In the genomic region with DNA sequence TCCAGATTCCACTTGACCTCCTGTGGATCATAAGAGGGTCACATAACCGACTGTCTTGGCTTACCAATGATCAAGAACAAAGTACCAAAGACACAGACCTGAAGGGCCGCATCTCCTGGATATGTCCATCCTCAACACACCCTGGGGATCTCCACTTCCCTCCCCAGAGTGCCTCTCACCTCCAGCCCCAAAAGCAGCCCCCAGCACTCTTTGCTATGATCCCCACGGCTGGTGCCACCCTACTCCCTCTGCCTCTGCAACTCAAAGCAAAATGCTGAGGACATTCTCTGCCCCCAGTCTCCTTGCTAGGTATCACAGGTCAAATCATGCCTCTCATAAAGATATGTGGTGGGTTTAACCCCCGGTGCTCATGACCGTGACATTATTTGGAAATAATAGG, we compare ENCODE assay signal across 21 cellular contexts. TPM values are rescaled to one million over a fixed set of nuclear protein-coding genes. Genes with fewer than 3 reads are reported as not detected.
DNase-seq lines count a peak whose midpoint lies in the region; ATAC-seq and TF ChIP-seq lines count a peak whose summit lies in the region.
"Had no signal": no experiment of that assay in that cellular context is flagged by ENCODE, and none has a peak within 500 bp of the region (broad histone marks: within the 10 kb centered on the region; RNA-seq: fewer than 3 reads in every experiment).

No MANE protein-coding gene starts in this region.

- no peaks in the 10 kb centered on the region for H3K36me3 Mint-ChIP-seq in activated CD8-positive, alpha-beta memory T cell treated with anti-CD3 and anti-CD28 coated beads, Interleukin-2, amount 10 ng/mL, durations not matched to agents 7 days and 5 days
- H3K36me3 Mint-ChIP-seq: CD14-positive monocyte; CD8-positive, alpha-beta memory T cell had no signal

- intact Hi-C loops in right cardiac atrium (cut with DNase I), result no loop called here

- H3K27ac ChIP-seq in right atrium auricular region (no peak overlapping the region), right cardiac atrium (ENCODE audit: low read length) (no peak overlapping the region)
- H3K27ac ChIP-seq: A549; BLaER1 treated with 17β-estradiol and CSF1 and Interleukin-3, amounts not matched to agents 10 nM and 100 nM; GM23248 had no signal

- H3K27ac Mint-ChIP-seq in activated CD8-positive, alpha-beta memory T cell treated with anti-CD3 and anti-CD28 coated beads, Interleukin-2, amount 10 ng/mL, durations not matched to agents 7 days and 5 days, result no peak overlapping the region
- H3K27ac Mint-ChIP-seq: CD4-positive, alpha-beta T cell had no signal

- no peaks in the 10 kb centered on the region for H3K9me3 ChIP-seq in right atrium auricular region
- no peaks in the 10 kb centered on the region for H3K9me3 ChIP-seq in right cardiac atrium (ENCODE audit: control insufficient read depth, low read length)
- H3K9me3 ChIP-seq: A549; BE2C; BLaER1 treated with 17β-estradiol and CSF1 and Interleukin-3, amounts not matched to agents 10 nM and 100 nM had no signal

- DNase-seq in activated CD8-positive, alpha-beta memory T cell treated with anti-CD3 and anti-CD28 coated beads, Interleukin-2, amount 10 ng/mL, durations not matched to agents 7 days and 5 days, result peak; percentile 5
- DNase-seq in activated CD8-positive, alpha-beta memory T cell treated with anti-CD3 and anti-CD28 coated beads, Interleukin-2, amount 50 U/mL, for 4 hours, result no peak
- DNase-seq in right atrium auricular region (ENCODE audit: low spot score) (peak; percentile 32), right cardiac atrium (no peak), left lobe of liver (ENCODE audit: low spot score) (peak; percentile 14), NCI-H2081 treated with DMSO at 0.1 percent for 48 hours (lab: John Stamatoyannopoulos, UW) (no peak)
- no peak for DNase-seq in activated effector memory CD4-positive, alpha-beta T cell treated with Interleukin-2 at 50 U/mL for 16 hours
- DNase-seq: 8988T; ACHN; AML-193; BE2C; CD4-positive, alpha-beta T cell; CD8-positive, alpha-beta memory T cell; EL; GDM1; GM23248; HCEC 1CT had no signal

- H3K4me1 ChIP-seq in right atrium auricular region (peaks cover 0 to 9% of the 10 kb centered on the region in 2 donors), right cardiac atrium (ENCODE audit: control insufficient read depth, insufficient read depth, low read length) (no peaks in the 10 kb centered on the region)
- H3K4me1 ChIP-seq: A549, BE2C had no signal

- no peak for ATAC-seq in activated CD8-positive, alpha-beta memory T cell treated with anti-CD3 and anti-CD28 coated beads, Interleukin-2, amount 10 ng/mL, durations not matched to agents 7 days and 5 days
- ATAC-seq in right cardiac atrium (no peak), left lobe of liver (no peak)
- ATAC-seq: A549, GM12878 had no signal

- no peaks in the 10 kb centered on the region for H3K9me3 Mint-ChIP-seq in activated CD8-positive, alpha-beta memory T cell treated with anti-CD3 and anti-CD28 coated beads, Interleukin-2, amount 10 ng/mL, durations not matched to agents 7 days and 5 days (ENCODE audit: low read depth)
- H3K9me3 Mint-ChIP-seq: CD4-positive, alpha-beta T cell; CD8-positive, alpha-beta memory T cell had no signal

- H3K4me1 Mint-ChIP-seq in activated CD8-positive, alpha-beta memory T cell treated with anti-CD3 and anti-CD28 coated beads, Interleukin-2, amount 10 ng/mL, durations not matched to agents 7 days and 5 days, result no peaks in the 10 kb centered on the region
- H3K4me1 Mint-ChIP-seq: CD14-positive monocyte; CD8-positive, alpha-beta memory T cell had no signal

- H3K27me3 Mint-ChIP-seq in activated CD8-positive, alpha-beta memory T cell treated with anti-CD3 and anti-CD28 coated beads, Interleukin-2, amount 10 ng/mL, durations not matched to agents 7 days and 5 days, result peaks cover 21% of the 10 kb centered on the region

- H3K4me3 ChIP-seq in right atrium auricular region (no peak overlapping the region), right cardiac atrium (ENCODE audit: low read length) (no peak overlapping the region)
- H3K4me3 ChIP-seq: A549; BLaER1 treated with 17β-estradiol and CSF1 and Interleukin-3, amounts not matched to agents 10 nM and 100 nM; GM12878; GM23248 had no signal

- 85% methylated on average over 5 of the region's 5 CpGs for WGBS in right cardiac atrium

- no peaks in the 10 kb centered on the region for H3K36me3 ChIP-seq in right atrium auricular region
- H3K36me3 ChIP-seq: BE2C; BLaER1 treated with 17β-estradiol and CSF1 and Interleukin-3, amounts not matched to agents 10 nM and 100 nM had no signal

- no peak overlapping the region for H3K4me3 Mint-ChIP-seq in activated CD8-positive, alpha-beta memory T cell treated with anti-CD3 and anti-CD28 coated beads, Interleukin-2, amount 10 ng/mL, durations not matched to agents 7 days and 5 days
- H3K4me3 Mint-ChIP-seq: CD14-positive monocyte; CD4-positive, alpha-beta T cell; CD8-positive, alpha-beta memory T cell had no signal

- TF ChIP-seq CTCF in right atrium auricular region (IDR thresholded peaks at IDR 0.05), result no peak

- CTCF ChIA-PET in activated CD8-positive, alpha-beta memory T cell treated with anti-CD3 and anti-CD28 coated beads, Interleukin-2, amount 10 ng/mL, durations not matched to agents 7 days and 5 days (lab: Charles Lee), result no interaction called here

- H3K27me3 ChIP-seq in right atrium auricular region (no peaks in the 10 kb centered on the region), right cardiac atrium (ENCODE audit: control insufficient read depth, insufficient read depth) (no peaks in the 10 kb centered on the region)
- H3K27me3 ChIP-seq: BE2C; BLaER1 treated with 17β-estradiol and CSF1 and Interleukin-3, amounts not matched to agents 10 nM and 100 nM had no signal

RNA-seq across cellular contexts. Expression of gene SLCO2A1, which starts 32.7 kb away (rescaled TPM):
- not detected for total RNA-seq in activated CD8-positive, alpha-beta memory T cell treated with anti-CD3 and anti-CD28 coated beads, Interleukin-2, amount 10 ng/mL, durations not matched to agents 7 days and 5 days
- total RNA-seq in right atrium auricular region, result 10 to 100 TPM; 15.1 to 36.4 TPM
- 100 to 1,000 TPM in 1 of 4 donors, 10 to 100 TPM in 3; 34.5 to 100 (median 43.7) TPM for total RNA-seq in right cardiac atrium
- 17.1 TPM for polyA plus RNA-seq in right cardiac atrium
- 7.4 TPM for total RNA-seq in left lobe of liver
- total RNA-seq: CD4-positive, alpha-beta T cell; CD8-positive, alpha-beta memory T cell had no signal
- polyA plus RNA-seq: CD8-positive, alpha-beta memory T cell; GM12878 had no signal

Comparison
In these comparisons a context has a peak if more than half of its experiments do, and no peak if none do; other contexts are left out.
1. DNase-seq: peak in activated CD8-positive, alpha-beta memory T cell treated with anti-CD3 and anti-CD28 coated beads, Interleukin-2, amount 10 ng/mL, durations not matched to agents 7 days and 5 days (single experiment), right atrium auricular region (single experiment) and left lobe of liver (single experiment); none in activated CD8-positive, alpha-beta memory T cell treated with anti-CD3 and anti-CD28 coated beads, Interleukin-2, amount 50 U/mL, for 4 hours (single experiment), right cardiac atrium (0 of 3), activated effector memory CD4-positive, alpha-beta T cell treated with Interleukin-2 at 50 U/mL for 16 hours (single experiment) and NCI-H2081 treated with DMSO at 0.1 percent for 48 hours (single experiment).